In genomic region chr2:137952586-137953129, GRCh38 we compare ENCODE assay signal across 11 cellular contexts. TPM values are rescaled to one million over a fixed set of nuclear protein-coding genes. Genes with fewer than 3 reads are reported as not detected.
DNase-seq lines count a peak whose midpoint lies in the region; ATAC-seq and TF ChIP-seq lines count a peak whose summit lies in the region.
"Had no signal": no experiment of that assay in that cellular context is flagged by ENCODE, and none has a peak within 500 bp of the region (broad histone marks: within the 10 kb centered on the region; RNA-seq: fewer than 3 reads in every experiment).

No MANE protein-coding gene starts in this region.

- WGBS in esophagus squamous epithelium, 2 donors = 66 to 91% methylated on average over 9 of the region's 9 CpGs

- no peaks in the 10 kb centered on the region for H3K36me3 Mint-ChIP-seq in activated CD8-positive, alpha-beta T cell treated with anti-CD3 and anti-CD28 coated beads, Interleukin-2, amount 10 ng/mL, durations not matched to agents 7 days and 5 days (ENCODE audit: low read depth)
- H3K36me3 Mint-ChIP-seq in naive thymus-derived CD4-positive, alpha-beta T cell = no peaks in the 10 kb centered on the region

- CTCF ChIA-PET in activated CD8-positive, alpha-beta T cell treated with anti-CD3 and anti-CD28 coated beads, Interleukin-2, amount 10 ng/mL, durations not matched to agents 7 days and 5 days (lab: Charles Lee) = no interaction called here
- CTCF ChIA-PET in naive thymus-derived CD4-positive, alpha-beta T cell (lab: Charles Lee) = no interaction called here

- H3K4me1 ChIP-seq in naive thymus-derived CD4-positive, alpha-beta T cell (ENCODE audit: control insufficient read depth in 2 of 2, insufficient read depth in 2 of 2, low read length in 2 of 2) = no peaks in the 10 kb centered on the region
- H3K4me1 ChIP-seq in esophagus squamous epithelium = no peaks in the 10 kb centered on the region

- H3K4me1 Mint-ChIP-seq in activated CD8-positive, alpha-beta T cell treated with anti-CD3 and anti-CD28 coated beads, Interleukin-2, amount 10 ng/mL, durations not matched to agents 7 days and 5 days (ENCODE audit: low read depth) = peaks cover 7% of the 10 kb centered on the region
- peaks cover 0 to 16% (median 6%) of the 10 kb centered on the region in 7 donors for H3K4me1 Mint-ChIP-seq in naive thymus-derived CD4-positive, alpha-beta T cell

- peak; percentile 46 for ATAC-seq in HG02678 (IDR thresholded peaks at IDR 0.05; ENCODE audit: unreplicated experiment)
- ATAC-seq in activated CD8-positive, alpha-beta T cell treated with anti-CD3 and anti-CD28 coated beads, Interleukin-2, amount 10 ng/mL, durations not matched to agents 7 days and 5 days = no peak
- ATAC-seq in naive thymus-derived CD4-positive, alpha-beta T cell = peak; percentile 26

- peak overlapping the region; percentile 20 for H3K4me3 Mint-ChIP-seq in activated CD8-positive, alpha-beta T cell treated with anti-CD3 and anti-CD28 coated beads, Interleukin-2, amount 10 ng/mL, durations not matched to agents 7 days and 5 days
- peak overlapping the region in 8 of 10 donors; percentile 21 to 77 (median 64) for H3K4me3 Mint-ChIP-seq in naive thymus-derived CD4-positive, alpha-beta T cell

- TF ChIP-seq CTCF in GM12864 (IDR thresholded peaks at IDR 0.05; ENCODE audit: low read depth, low read length, missing control alignments) (no peak), esophagus squamous epithelium (IDR thresholded peaks at IDR 0.05) (no peak)

- H3K4me3 ChIP-seq in GM12864 (ENCODE audit: low read depth, low read length) (peak overlapping the region; percentile 1; the same call in 1 of the 2 replicates), esophagus squamous epithelium (no peak overlapping the region)
- no peak overlapping the region for H3K4me3 ChIP-seq in naive thymus-derived CD4-positive, alpha-beta T cell (ENCODE audit: low read length)
- H3K4me3 ChIP-seq: thoracic aorta had no signal

- H3K36me3 ChIP-seq in naive thymus-derived CD4-positive, alpha-beta T cell (ENCODE audit: control insufficient read depth in 2 of 3, insufficient read depth in 3 of 3, low read length in 3 of 3) = no peaks in the 10 kb centered on the region
- H3K36me3 ChIP-seq in esophagus squamous epithelium = no peaks in the 10 kb centered on the region
- H3K36me3 ChIP-seq: thoracic aorta had no signal

- no peaks in the 10 kb centered on the region for H3K9me3 ChIP-seq in naive thymus-derived CD4-positive, alpha-beta T cell (ENCODE audit: control insufficient read depth in 2 of 3, low read length in 3 of 3)
- H3K9me3 ChIP-seq in esophagus squamous epithelium = no peaks in the 10 kb centered on the region
- H3K9me3 ChIP-seq: thoracic aorta had no signal

- peak; percentile 30 for DNase-seq in GM12864 (ENCODE audit: low read depth)
- no peak for DNase-seq in activated CD8-positive, alpha-beta T cell treated with anti-CD3 and anti-CD28 coated beads, Interleukin-2, amount 10 ng/mL, durations not matched to agents 7 days and 5 days
- DNase-seq in naive thymus-derived CD4-positive, alpha-beta T cell = no peak
- no peak for DNase-seq in esophagus squamous epithelium (lab: John Stamatoyannopoulos, UW)
- no peak for DNase-seq in DMS53 treated with DMSO at 0.1 percent for 48 hours (lab: John Stamatoyannopoulos, UW; ENCODE audit: unreplicated experiment)
- DNase-seq in substantia nigra (lab: John Stamatoyannopoulos, UW) = no peak
- no peak for DNase-seq in midbrain (lab: John Stamatoyannopoulos, UW)
- DNase-seq: dermis blood vessel endothelial cell, GDM1 had no signal

- POLR2A ChIA-PET in activated CD8-positive, alpha-beta T cell treated with anti-CD3 and anti-CD28 coated beads, Interleukin-2, amount 10 ng/mL, durations not matched to agents 7 days and 5 days (lab: Charles Lee) = no interaction called here
- POLR2A ChIA-PET in naive thymus-derived CD4-positive, alpha-beta T cell (lab: Charles Lee) = no interaction called here

- no peaks in the 10 kb centered on the region for H3K9me3 Mint-ChIP-seq in activated CD8-positive, alpha-beta T cell treated with anti-CD3 and anti-CD28 coated beads, Interleukin-2, amount 10 ng/mL, durations not matched to agents 7 days and 5 days (ENCODE audit: insufficient read depth)
- no peaks in the 10 kb centered on the region for H3K9me3 Mint-ChIP-seq in naive thymus-derived CD4-positive, alpha-beta T cell

- H3K27ac ChIP-seq in naive thymus-derived CD4-positive, alpha-beta T cell (ENCODE audit: low read depth, low read length) = no peak overlapping the region
- H3K27ac ChIP-seq in esophagus squamous epithelium = no peak overlapping the region
- no peak overlapping the region for H3K27ac ChIP-seq in substantia nigra (ENCODE audit: low read depth, low read length, poor library complexity, severe bottlenecking)

- H3K27me3 ChIP-seq in naive thymus-derived CD4-positive, alpha-beta T cell (ENCODE audit: control insufficient read depth in 2 of 2, insufficient read depth in 2 of 2, low read length in 2 of 2) = no peaks in the 10 kb centered on the region
- no peaks in the 10 kb centered on the region for H3K27me3 ChIP-seq in esophagus squamous epithelium

- no peaks in the 10 kb centered on the region for H3K27me3 Mint-ChIP-seq in activated CD8-positive, alpha-beta T cell treated with anti-CD3 and anti-CD28 coated beads, Interleukin-2, amount 10 ng/mL, durations not matched to agents 7 days and 5 days (ENCODE audit: low read depth)
- peaks cover 0 to 4% (median 0%) of the 10 kb centered on the region in 5 donors for H3K27me3 Mint-ChIP-seq in naive thymus-derived CD4-positive, alpha-beta T cell

- TF ChIP-seq POLR2A in esophagus squamous epithelium (IDR thresholded peaks at IDR 0.05) = no peak

- H3K27ac Mint-ChIP-seq in activated CD8-positive, alpha-beta T cell treated with anti-CD3 and anti-CD28 coated beads, Interleukin-2, amount 10 ng/mL, durations not matched to agents 7 days and 5 days = peak overlapping the region; percentile 13
- H3K27ac Mint-ChIP-seq in naive thymus-derived CD4-positive, alpha-beta T cell = peak overlapping the region in 6 of 9 donors; percentile 4 to 79 (median 44)

- intact Hi-C loops in naive thymus-derived CD4-positive, alpha-beta T cell (cut with micrococcal nuclease) = no loop called here
- intact Hi-C loops in esophagus squamous epithelium (cut with DNase I) = no loop called here

RNA-seq across cellular contexts. Expression of gene HNMT, which starts 11.6 kb away (rescaled TPM):
- total RNA-seq in activated CD8-positive, alpha-beta T cell treated with anti-CD3 and anti-CD28 coated beads, Interleukin-2, amount 10 ng/mL, durations not matched to agents 7 days and 5 days = not detected
- 1 to 10 TPM in 4 of 5 experiments, not detected in 1; 1.1 to 7.5 (median 1.7) TPM for total RNA-seq in naive thymus-derived CD4-positive, alpha-beta T cell
- polyA plus RNA-seq in naive thymus-derived CD4-positive, alpha-beta T cell = not detected
- total RNA-seq in esophagus squamous epithelium = 10 to 100 TPM in 2 of 4 donors, 1 to 10 TPM in 2; 5.9 to 41.6 (median 8.2) TPM
